In the genomic region with DNA sequence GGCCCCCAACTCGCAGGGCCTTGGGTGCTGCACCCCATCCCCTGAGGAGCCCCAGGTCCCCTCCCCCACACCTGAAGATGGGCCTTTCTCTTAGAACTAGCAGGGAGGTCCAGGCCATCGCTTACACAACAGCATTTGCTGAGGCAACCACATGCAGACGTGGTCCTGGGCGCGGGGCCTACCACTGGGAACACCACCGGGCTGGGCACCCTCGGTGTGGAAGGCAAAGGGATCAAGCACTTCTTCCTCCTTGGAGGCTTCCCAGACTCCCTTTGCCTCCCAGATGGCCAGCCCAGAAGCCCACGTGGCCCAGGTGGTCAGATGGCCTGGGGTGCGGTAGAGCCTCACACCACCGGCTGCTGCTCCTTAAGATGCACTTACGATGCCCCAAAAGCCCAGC, we compare ENCODE assay signal across 10 cellular contexts. TPM values are rescaled to one million over a fixed set of nuclear protein-coding genes. Genes with fewer than 3 reads are reported as not detected.
"Had no signal": no experiment of that assay in that cellular context is flagged by ENCODE, and none has a peak within 500 bp of the region (broad histone marks: within the 10 kb centered on the region; RNA-seq: fewer than 3 reads in every experiment).

No MANE protein-coding gene starts in this region.

- H3K36me3 ChIP-seq: prostate gland had no signal

- ATAC-seq: activated CD8-positive, alpha-beta T cell treated with anti-CD3 and anti-CD28 coated beads for 36 hours; left colon; right cardiac atrium had no signal

- DNase-seq: activated B cell treated with CpG ODN at 0.5 μM for 24 hours; activated CD4-positive, alpha-beta T cell treated with anti-CD3 and anti-CD28 coated beads for 48 hours; activated CD8-positive, alpha-beta T cell treated with anti-CD3 and anti-CD28 coated beads for 36 hours; activated naive CD8-positive, alpha-beta T cell treated with anti-CD3 and anti-CD28 coated beads for 36 hours; left colon; mesendoderm; nephron progenitor cell; T-helper 2 cell had no signal

- H3K4me3 ChIP-seq: prostate gland had no signal

- H3K9me3 ChIP-seq: prostate gland had no signal

RNA-seq across cellular contexts. Expression of gene MLPH, which starts 14.1 kb away (rescaled TPM):
- total RNA-seq: activated B cell treated with CpG ODN at 0.5 μM for 24 hours; activated CD8-positive, alpha-beta T cell treated with anti-CD3 and anti-CD28 coated beads for 36 hours; activated naive CD8-positive, alpha-beta T cell treated with anti-CD3 and anti-CD28 coated beads for 36 hours had no signal
